In the genomic region with DNA sequence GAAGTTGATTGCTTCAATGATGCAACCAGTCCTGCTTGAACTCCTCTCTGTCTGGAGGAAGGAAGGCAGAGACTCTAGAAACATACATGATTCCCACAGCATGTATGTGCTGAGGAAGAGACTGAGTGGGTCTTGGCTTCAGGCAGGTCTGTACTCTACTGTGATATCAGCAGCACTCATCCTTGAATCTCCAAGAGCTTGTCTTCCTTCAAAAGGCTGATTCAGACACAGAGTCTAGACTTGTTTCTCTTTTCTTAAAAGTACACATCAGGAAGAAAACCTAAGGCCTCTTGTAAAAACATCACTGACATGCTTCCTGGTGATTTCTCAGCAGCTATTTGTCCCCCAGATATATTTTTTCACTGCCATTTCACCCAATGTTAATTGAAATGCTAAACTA, we compare ENCODE assay signal across 34 cellular contexts.
"Had no signal": no experiment of that assay in that cellular context is flagged by ENCODE, and none has a peak within 500 bp of the region (broad histone marks: within the 10 kb centered on the region; RNA-seq: fewer than 3 reads in every experiment).

No MANE protein-coding gene starts in this region.

- H3K27me3 Mint-ChIP-seq: activated naive CD4-positive, alpha-beta T cell treated with anti-CD3 and anti-CD28 coated beads, Interleukin-2, amount 50 U/mL, for 24 hours had no signal

- H3K9me3 Mint-ChIP-seq: activated CD4-positive, alpha-beta memory T cell treated with anti-CD3 and anti-CD28 coated beads for 36 hours; activated CD4-positive, alpha-beta T cell treated with anti-CD3 and anti-CD28 coated beads, Interleukin-2, amount 10 ng/mL, durations not matched to agents 24 days and 14 days; activated naive CD4-positive, alpha-beta T cell treated with anti-CD3 and anti-CD28 coated beads for 36 hours; activated naive CD4-positive, alpha-beta T cell treated with anti-CD3 and anti-CD28 coated beads, Interleukin-2, amount 50 U/mL, for 24 hours; activated naive CD8-positive, alpha-beta T cell treated with anti-CD3 and anti-CD28 coated beads for 36 hours; activated naive CD8-positive, alpha-beta T cell treated with anti-CD3 and anti-CD28 coated beads, Interleukin-2, amount 50 U/mL, for 24 hours; activated T-helper 1 cell treated with anti-CD3 and anti-CD28 coated beads, Interleukin-12 subunit alpha, Interleukin-12 subunit beta, Interleukin-2, Interleukin-4 antibody, amounts not matched to agents 30 ng/mL and 10 ng/mL and 1 ng/mL, durations not matched to agents 14 hours and 24 hours and 36 hours; activated T-helper 2 cell treated with anti-CD3 and anti-CD28 coated beads, Interferon-gamma antibody, Interleukin-2, Interleukin-4, amounts not matched to agents 10 μg/mL and 5 μg/mL and 100 μg/mL, durations not matched to agents 14 hours and 24 hours and 36 hours; dendritic cell treated with granulocyte-macrophage colony-stimulating factor and Interleukin-4, amounts not matched to agents 40 ng/mL and 50 ng/mL, for 4 days; endodermal cell had no signal

- H3K36me3 ChIP-seq: adrenal gland, cardiac muscle cell, esophagus squamous epithelium, gastroesophageal sphincter, heart right ventricle had no signal

- H3K27me3 ChIP-seq: adrenal gland, body of pancreas, cardiac muscle cell, dorsolateral prefrontal cortex, esophagus squamous epithelium, gastroesophageal sphincter, heart right ventricle had no signal

- H3K27ac Mint-ChIP-seq: activated CD4-positive, alpha-beta memory T cell treated with anti-CD3 and anti-CD28 coated beads for 36 hours; activated CD4-positive, alpha-beta T cell treated with anti-CD3 and anti-CD28 coated beads for 36 hours; activated CD4-positive, alpha-beta T cell treated with anti-CD3 and anti-CD28 coated beads, Interleukin-2, amount 10 ng/mL, durations not matched to agents 24 days and 14 days; activated CD8-positive, alpha-beta memory T cell treated with anti-CD3 and anti-CD28 coated beads, Interleukin-2, amount 10 ng/mL, durations not matched to agents 7 days and 5 days; activated CD8-positive, alpha-beta T cell treated with anti-CD3 and anti-CD28 coated beads, Interleukin-2, amount 10 ng/mL, durations not matched to agents 7 days and 5 days; activated naive CD4-positive, alpha-beta T cell treated with anti-CD3 and anti-CD28 coated beads for 36 hours; activated naive CD4-positive, alpha-beta T cell treated with anti-CD3 and anti-CD28 coated beads, Interleukin-2, amount 50 U/mL, for 24 hours; activated naive CD8-positive, alpha-beta T cell treated with anti-CD3 and anti-CD28 coated beads for 36 hours; activated naive CD8-positive, alpha-beta T cell treated with anti-CD3 and anti-CD28 coated beads, Interleukin-2, amount 50 U/mL, for 24 hours; activated T-helper 1 cell treated with anti-CD3 and anti-CD28 coated beads, Interleukin-12 subunit alpha, Interleukin-12 subunit beta, Interleukin-2, Interleukin-4 antibody, amounts not matched to agents 30 ng/mL and 10 ng/mL and 1 ng/mL, durations not matched to agents 14 hours and 24 hours and 36 hours; activated T-helper 2 cell treated with anti-CD3 and anti-CD28 coated beads, Interferon-gamma antibody, Interleukin-2, Interleukin-4, amounts not matched to agents 10 μg/mL and 5 μg/mL and 100 μg/mL, durations not matched to agents 14 hours and 24 hours and 36 hours; dendritic cell treated with granulocyte-macrophage colony-stimulating factor and Interleukin-4, amounts not matched to agents 40 ng/mL and 50 ng/mL, for 4 days; endodermal cell had no signal

- H3K27ac ChIP-seq: adrenal gland, body of pancreas, cardiac muscle cell, coronary artery, dorsolateral prefrontal cortex, esophagus squamous epithelium, gastroesophageal sphincter, heart right ventricle had no signal

- H3K4me1 Mint-ChIP-seq: activated CD4-positive, alpha-beta T cell treated with anti-CD3 and anti-CD28 coated beads for 36 hours; activated CD4-positive, alpha-beta T cell treated with anti-CD3 and anti-CD28 coated beads, Interleukin-2, amount 10 ng/mL, durations not matched to agents 24 days and 14 days; activated CD8-positive, alpha-beta memory T cell treated with anti-CD3 and anti-CD28 coated beads, Interleukin-2, amount 10 ng/mL, durations not matched to agents 7 days and 5 days; activated naive CD4-positive, alpha-beta T cell treated with anti-CD3 and anti-CD28 coated beads, Interleukin-2, amount 50 U/mL, for 24 hours; activated naive CD8-positive, alpha-beta T cell treated with anti-CD3 and anti-CD28 coated beads for 36 hours; activated naive CD8-positive, alpha-beta T cell treated with anti-CD3 and anti-CD28 coated beads, Interleukin-2, amount 50 U/mL, for 24 hours had no signal

- H3K4me3 ChIP-seq: adrenal gland, body of pancreas, cardiac muscle cell, coronary artery, dorsolateral prefrontal cortex, esophagus squamous epithelium, gastroesophageal sphincter, heart right ventricle had no signal

- H3K4me1 ChIP-seq: adrenal gland, body of pancreas had no signal

- DNase-seq: activated CD4-positive, alpha-beta memory T cell treated with anti-CD3 and anti-CD28 coated beads for 36 hours; activated CD4-positive, alpha-beta T cell treated with anti-CD3 and anti-CD28 coated beads for 36 hours; activated CD4-positive, alpha-beta T cell treated with anti-CD3 and anti-CD28 coated beads, Interleukin-2, amount 10 ng/mL, durations not matched to agents 24 days and 14 days; activated CD4-positive, CD25-positive, alpha-beta regulatory T cell; activated CD4-positive, CD25-positive, alpha-beta regulatory T cell treated with anti-CD3 and anti-CD28 coated beads, Interleukin-2, amount 50 U/mL, for 72 hours; activated CD8-positive, alpha-beta memory T cell treated with anti-CD3 and anti-CD28 coated beads, Interleukin-2, amount 10 ng/mL, durations not matched to agents 7 days and 5 days; activated CD8-positive, alpha-beta memory T cell treated with anti-CD3 and anti-CD28 coated beads, Interleukin-2, amount 50 U/mL, for 4 hours; activated CD8-positive, alpha-beta T cell treated with anti-CD3 and anti-CD28 coated beads, Interleukin-2, amount 10 ng/mL, durations not matched to agents 7 days and 5 days; activated effector memory CD4-positive, alpha-beta T cell treated with anti-CD3 and anti-CD28 coated beads, Interleukin-2, amount 50 U/mL, for 16 hours; activated naive CD4-positive, alpha-beta T cell treated with anti-CD3 and anti-CD28 coated beads for 36 hours; activated naive CD8-positive, alpha-beta T cell treated with anti-CD3 and anti-CD28 coated beads for 36 hours; activated naive CD8-positive, alpha-beta T cell treated with anti-CD3 and anti-CD28 coated beads, Interleukin-2, amount 50 U/mL, for 24 hours; activated T-cell treated with anti-CD3 and anti-CD28 coated beads, Interleukin-2, amount 50 U/mL, for 1 hour; activated T-cell treated with anti-CD3 and anti-CD28 coated beads, Interleukin-2, amount 50 U/mL, for 48 hours; adrenal gland; amygdala; aorta; body of pancreas; central memory CD4-positive, alpha-beta T cell; cerebellar nuclear complex; dorsolateral prefrontal cortex; effector memory CD4-positive, alpha-beta T cell; endodermal cell; esophagus squamous epithelium; foreskin melanocyte; heart right ventricle; T-helper 2 cell had no signal

- H3K4me3 Mint-ChIP-seq: activated CD4-positive, alpha-beta memory T cell treated with anti-CD3 and anti-CD28 coated beads for 36 hours; activated CD4-positive, alpha-beta T cell treated with anti-CD3 and anti-CD28 coated beads for 36 hours; activated CD4-positive, alpha-beta T cell treated with anti-CD3 and anti-CD28 coated beads, Interleukin-2, amount 10 ng/mL, durations not matched to agents 24 days and 14 days; activated CD8-positive, alpha-beta memory T cell treated with anti-CD3 and anti-CD28 coated beads, Interleukin-2, amount 10 ng/mL, durations not matched to agents 7 days and 5 days; activated CD8-positive, alpha-beta T cell treated with anti-CD3 and anti-CD28 coated beads, Interleukin-2, amount 10 ng/mL, durations not matched to agents 7 days and 5 days; activated naive CD4-positive, alpha-beta T cell treated with anti-CD3 and anti-CD28 coated beads for 36 hours; activated naive CD4-positive, alpha-beta T cell treated with anti-CD3 and anti-CD28 coated beads, Interleukin-2, amount 50 U/mL, for 24 hours; activated naive CD8-positive, alpha-beta T cell treated with anti-CD3 and anti-CD28 coated beads for 36 hours; activated naive CD8-positive, alpha-beta T cell treated with anti-CD3 and anti-CD28 coated beads, Interleukin-2, amount 50 U/mL, for 24 hours; activated T-helper 1 cell treated with anti-CD3 and anti-CD28 coated beads, Interleukin-12 subunit alpha, Interleukin-12 subunit beta, Interleukin-2, Interleukin-4 antibody, amounts not matched to agents 30 ng/mL and 10 ng/mL and 1 ng/mL, durations not matched to agents 14 hours and 24 hours and 36 hours; dendritic cell treated with granulocyte-macrophage colony-stimulating factor and Interleukin-4, amounts not matched to agents 40 ng/mL and 50 ng/mL, for 4 days; endodermal cell had no signal

- H3K9me3 ChIP-seq: adrenal gland, body of pancreas, esophagus squamous epithelium, gastroesophageal sphincter, heart right ventricle had no signal

- H3K36me3 Mint-ChIP-seq: activated CD4-positive, alpha-beta memory T cell treated with anti-CD3 and anti-CD28 coated beads for 36 hours; activated CD8-positive, alpha-beta memory T cell treated with anti-CD3 and anti-CD28 coated beads, Interleukin-2, amount 10 ng/mL, durations not matched to agents 7 days and 5 days; activated naive CD4-positive, alpha-beta T cell treated with anti-CD3 and anti-CD28 coated beads, Interleukin-2, amount 50 U/mL, for 24 hours; activated naive CD8-positive, alpha-beta T cell treated with anti-CD3 and anti-CD28 coated beads for 36 hours had no signal
